12 cellular contexts compared by ENCODE assay signal in the genomic region with DNA sequence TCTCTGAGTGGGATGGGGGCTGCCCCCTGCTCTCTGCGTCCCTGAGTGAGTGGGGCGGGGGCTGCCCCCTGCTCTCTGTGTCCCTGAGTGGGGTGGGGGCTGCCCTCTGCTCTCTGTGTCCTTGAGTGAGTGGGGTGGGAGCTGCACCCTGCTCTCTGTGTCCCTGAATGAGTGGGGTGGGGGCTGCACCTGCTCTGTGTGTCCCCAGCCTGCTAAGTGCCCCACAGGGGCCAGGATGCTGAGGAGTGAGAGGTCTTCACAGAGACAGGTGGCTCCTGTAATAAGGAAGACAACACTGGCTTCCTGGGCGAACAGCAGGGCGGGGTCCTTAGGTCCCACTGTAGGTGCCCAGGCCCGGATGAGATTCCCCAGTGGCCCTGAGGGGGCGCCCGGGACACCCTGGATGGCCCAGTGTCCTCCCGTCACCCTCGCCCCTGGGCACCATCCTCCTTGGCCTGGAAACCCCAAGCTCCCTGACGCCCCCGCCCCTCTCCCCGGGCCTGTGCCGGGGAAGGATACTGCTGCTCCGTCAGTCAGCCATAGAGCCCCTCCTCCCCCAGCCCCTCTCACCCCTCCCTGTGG. TPM values are rescaled to one million over a fixed set of nuclear protein-coding genes. Genes with fewer than 3 reads are reported as not detected.
DNase-seq lines count a peak whose midpoint lies in the region; ATAC-seq and TF ChIP-seq lines count a peak whose summit lies in the region.
"Had no signal": no experiment of that assay in that cellular context is flagged by ENCODE, and none has a peak within 500 bp of the region (broad histone marks: within the 10 kb centered on the region; RNA-seq: fewer than 3 reads in every experiment).

No MANE protein-coding gene starts in this region.

- H3K9me3 ChIP-seq in BLaER1 (no peaks in the 10 kb centered on the region), GM23248 (ENCODE audit: low read depth) (no peaks in the 10 kb centered on the region), mucosa of descending colon (no peaks in the 10 kb centered on the region), smooth muscle cell (replicated peaks; ENCODE audit: low read depth) (no peaks in the 10 kb centered on the region), MG63 (no peaks in the 10 kb centered on the region)
- H3K9me3 ChIP-seq: spleen had no signal

- H3K4me2 ChIP-seq in BLaER1 (peak overlapping the region; percentile 97), GM23248 (ENCODE audit: unreplicated experiment) (peak overlapping the region; percentile 35), smooth muscle cell (no peak overlapping the region)

- no peaks in the 10 kb centered on the region for H3K36me3 ChIP-seq in BLaER1
- H3K36me3 ChIP-seq in GM23248 (ENCODE audit: low read depth) = no peaks in the 10 kb centered on the region
- no peaks in the 10 kb centered on the region for H3K36me3 ChIP-seq in mucosa of descending colon (ENCODE audit: low read depth)
- H3K36me3 ChIP-seq in smooth muscle cell (ENCODE audit: low read depth) = no peaks in the 10 kb centered on the region
- no peaks in the 10 kb centered on the region for H3K36me3 ChIP-seq in MG63
- H3K36me3 ChIP-seq: spleen had no signal

- H3K4me3 ChIP-seq in BLaER1 (peak overlapping the region; percentile 67), GM23248 (peak overlapping the region; percentile 59), mucosa of descending colon (no peak overlapping the region), smooth muscle cell (no peak overlapping the region), MG63 (no peak overlapping the region)

- DNase-seq in GM23248 = no peak
- DNase-seq in mucosa of descending colon = peak in 1 of 3 donors; percentile 45
- DNase-seq in smooth muscle cell (lab: John Stamatoyannopoulos, UW; ENCODE audit: unreplicated experiment) = no peak
- no peak for DNase-seq in MG63
- DNase-seq: DND-41; NK-92 treated with Interleukin-12 subunit alpha and Interleukin-12 subunit beta, amount 100 ng/mL, for 24 hours had no signal

- H3K27me3 ChIP-seq in BLaER1 = no peaks in the 10 kb centered on the region
- no peaks in the 10 kb centered on the region for H3K27me3 ChIP-seq in GM23248 (replicated peaks; ENCODE audit: insufficient read depth)
- no peaks in the 10 kb centered on the region for H3K27me3 ChIP-seq in smooth muscle cell (ENCODE audit: low read depth)
- H3K27me3 ChIP-seq in MG63 = no peaks in the 10 kb centered on the region

- H3F3A ChIP-seq in GM23248 (ENCODE audit: insufficient read depth) (no peaks in the 10 kb centered on the region), smooth muscle cell (ENCODE audit: low read depth) (no peaks in the 10 kb centered on the region)

- H3K27ac ChIP-seq in BLaER1 = peak overlapping the region; percentile 98
- no peak overlapping the region for H3K27ac ChIP-seq in GM23248
- H3K27ac ChIP-seq in VCaP = peak overlapping the region; percentile 63; the same call in 1 of the 2 replicates
- H3K27ac ChIP-seq in smooth muscle cell (ENCODE audit: low read depth) = no peak overlapping the region

- H3K9ac ChIP-seq in BLaER1 = peak overlapping the region; percentile 85
- H3K9ac ChIP-seq in GM23248 = peak overlapping the region; percentile 57
- no peak overlapping the region for H3K9ac ChIP-seq in smooth muscle cell (ENCODE audit: low read depth)

- intact Hi-C loops in mucosa of descending colon (cut with DNase I, micrococcal nuclease) = loop anchor here (5.0 to 10.0 kb wide), 2 partner anchors 120 to 133 kb away; no protein-coding TSS in a partner anchor

- no peaks in the 10 kb centered on the region for H3K9me2 ChIP-seq in GM23248 (ENCODE audit: insufficient read depth)

- H2AFZ ChIP-seq in GM23248 = no peak overlapping the region
- no peak overlapping the region for H2AFZ ChIP-seq in smooth muscle cell (ENCODE audit: low read depth)

- no peak; the same call in 1 of the 2 replicates for TF ChIP-seq CTCF in VCaP (conservative IDR thresholded peaks at IDR 0.05)
- TF ChIP-seq CTCF in mucosa of descending colon (IDR thresholded peaks at IDR 0.05) = no peak
- no peak for TF ChIP-seq CTCF in smooth muscle cell (IDR thresholded peaks at IDR 0.05; ENCODE audit: borderline replicate concordance, insufficient read depth, poor library complexity, severe bottlenecking)

- no peaks in the 10 kb centered on the region for H3K79me2 ChIP-seq in GM23248 (ENCODE audit: insufficient read depth)
- no peaks in the 10 kb centered on the region for H3K79me2 ChIP-seq in smooth muscle cell (ENCODE audit: low read depth)

- in situ Hi-C loops in GM23248 (cut with MboI) = loop anchor here (5.0 kb wide), 1 partner anchor 128 kb away; no protein-coding TSS in a partner anchor

- 36 to 48% methylated on average over 7 to 14 of the region's 14 CpGs for WGBS in GM23248 (ENCODE audit: low coverage in 1 of 2, low lambda C conversion rate in 2 of 2, missing lambda C conversion rate in 2 of 2), 2 experiments
- 90% methylated on average over 8 of the region's 14 CpGs for WGBS in smooth muscle cell (ENCODE audit: low lambda C conversion rate)

- H3K4me1 ChIP-seq in BLaER1 (peaks cover 97% of the 10 kb centered on the region), GM23248 (ENCODE audit: insufficient read depth) (no peaks in the 10 kb centered on the region), mucosa of descending colon (ENCODE audit: low read depth) (peaks cover 3% of the 10 kb centered on the region), smooth muscle cell (ENCODE audit: low read depth) (no peaks in the 10 kb centered on the region)

- H4K20me1 ChIP-seq in BLaER1 = no peaks in the 10 kb centered on the region
- H4K20me1 ChIP-seq in GM23248 (ENCODE audit: insufficient read depth) = no peaks in the 10 kb centered on the region
- no peaks in the 10 kb centered on the region for H4K20me1 ChIP-seq in smooth muscle cell (ENCODE audit: low read depth)

- ATAC-seq in mucosa of descending colon = peak; percentile 76
- ATAC-seq in GM21515 (IDR thresholded peaks at IDR 0.05; ENCODE audit: unreplicated experiment) = no peak
- ATAC-seq: activated naive CD8-positive, alpha-beta T cell treated with anti-CD3 and anti-CD28 coated beads, Interleukin-2, amount 50 U/mL, for 24 hours had no signal

RNA-seq across cellular contexts. Expression of a gene that starts 3.8 kb away (rescaled TPM):
- 0.76 and 1.8 TPM in 2 replicates for total RNA-seq in GM23248 (2014; rRNA removed; shearing (Covaris generic))
- polyA plus RNA-seq in GM23248 (2016; fragmentation: Nextera tagmentation; extraction: Ambion mirVana) = 1.2 TPM in 2 replicates
- under 1 TPM; 0.41 to 0.98 (median 0.65) TPM for total RNA-seq in mucosa of descending colon
- not detected in 2 replicates for total RNA-seq in smooth muscle cell
- polyA plus RNA-seq in smooth muscle cell = not detected in 2 replicates
- total RNA-seq in MG63 (2014; rRNA removed; shearing (Covaris generic); ENCODE audit: low replicate concordance) = not detected in 2 replicates
- polyA plus RNA-seq: IgD-negative memory B cell had no signal

RNA-seq across cellular contexts. Expression of a gene that starts 23.1 kb away (rescaled TPM):
- 18.7 and 22.8 TPM in 2 replicates for total RNA-seq in GM23248 (2014; rRNA removed; shearing (Covaris generic))
- polyA plus RNA-seq in GM23248 (2016; fragmentation: Nextera tagmentation; extraction: Ambion mirVana) = 13.0 and 16.1 TPM in 2 replicates
- total RNA-seq in mucosa of descending colon = 10 to 100 TPM; 27.7 to 53.0 (median 42.2) TPM
- 5.2 and 12.7 TPM in 2 replicates for total RNA-seq in smooth muscle cell
- 53.9 and 67.0 TPM in 2 replicates for polyA plus RNA-seq in smooth muscle cell
- 1.4 and 9.6 TPM in 2 replicates for total RNA-seq in MG63 (2014; rRNA removed; shearing (Covaris generic); ENCODE audit: low replicate concordance)

RNA-seq across cellular contexts. Expression of a gene that starts 37.7 kb away (rescaled TPM):
- total RNA-seq in GM23248 (2014; rRNA removed; shearing (Covaris generic)) = 72.0 and 79.0 TPM in 2 replicates
- polyA plus RNA-seq in GM23248 (2016; fragmentation: Nextera tagmentation; extraction: Ambion mirVana) = 38.1 and 42.2 TPM in 2 replicates
- 10 to 100 TPM; 34.4 to 50.0 (median 37.6) TPM for total RNA-seq in mucosa of descending colon
- 21.1 and 25.9 TPM in 2 replicates for total RNA-seq in smooth muscle cell
- polyA plus RNA-seq in smooth muscle cell = 32.1 and 38.9 TPM in 2 replicates
- total RNA-seq in MG63 (2014; rRNA removed; shearing (Covaris generic); ENCODE audit: low replicate concordance) = 39.4 and 43.4 TPM in 2 replicates

RNA-seq across cellular contexts. Expression of a gene that starts 38.8 kb away (rescaled TPM):
- total RNA-seq in GM23248 (2014; rRNA removed; shearing (Covaris generic)) = 195 and 233 TPM in 2 replicates
- 252 and 253 TPM in 2 replicates for polyA plus RNA-seq in GM23248 (2016; fragmentation: Nextera tagmentation; extraction: Ambion mirVana)
- 100 to 1,000 TPM in 1 of 3 donors, 10 to 100 TPM in 2; 58.4 to 102 (median 66.0) TPM for total RNA-seq in mucosa of descending colon
- 278 and 331 TPM in 2 replicates for total RNA-seq in smooth muscle cell
- polyA plus RNA-seq in smooth muscle cell = 196 and 235 TPM in 2 replicates
- total RNA-seq in MG63 (2014; rRNA removed; shearing (Covaris generic); ENCODE audit: low replicate concordance) = 841 and 1,160 TPM in 2 replicates

Comparison
In these comparisons a context has a peak if more than half of its experiments do, and no peak if none do; other contexts are left out.
1. H3K27ac ChIP-seq: peak in BLaER1 (single experiment) and VCaP (single experiment); none in GM23248 (single experiment) and smooth muscle cell (single experiment).
2. H3K4me3 ChIP-seq: peak in BLaER1 (single experiment) and GM23248 (single experiment); none in mucosa of descending colon (single experiment), smooth muscle cell (single experiment) and MG63 (single experiment).